ENCODE assay signal across 26 cellular contexts in the genomic region with DNA sequence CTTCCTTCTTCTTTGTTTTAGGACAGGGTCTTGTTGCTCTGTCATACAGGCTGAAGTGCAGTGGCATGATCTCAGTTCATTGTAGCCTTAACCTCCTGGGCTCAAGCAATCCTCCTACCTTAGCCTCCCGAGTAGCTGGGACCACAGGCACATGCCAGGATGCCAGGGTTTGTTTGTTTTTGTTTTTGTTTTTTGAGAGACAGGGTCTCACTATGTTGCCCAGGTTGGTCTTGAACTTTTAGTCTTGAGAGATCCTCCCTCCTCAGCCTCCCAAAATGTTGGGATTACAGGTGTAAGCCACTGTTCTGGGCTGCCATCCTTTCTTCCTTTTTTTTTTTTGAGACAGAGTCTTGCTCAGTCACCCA. TPM values are rescaled to one million over a fixed set of nuclear protein-coding genes. Genes with fewer than 3 reads are reported as not detected.
"Had no signal": no experiment of that assay in that cellular context is flagged by ENCODE, and none has a peak within 500 bp of the region (broad histone marks: within the 10 kb centered on the region; RNA-seq: fewer than 3 reads in every experiment).

No MANE protein-coding gene starts in this region.

- H3K9me3 ChIP-seq: stomach, thyroid gland had no signal

- H3K4me3 ChIP-seq: dorsolateral prefrontal cortex, lung, neural progenitor cell, smooth muscle cell, stomach, thyroid gland had no signal

- H3K27ac Mint-ChIP-seq: immature natural killer cell; memory B cell; natural killer cell treated with Interleukin-12 subunit alpha and Interleukin-12 subunit beta and Interleukin-15 and Interleukin-18, amount 100 ng/mL, for 72 hours; neural progenitor cell had no signal

- H3K9me3 Mint-ChIP-seq: immature natural killer cell; memory B cell; natural killer cell treated with Interleukin-12 subunit alpha and Interleukin-12 subunit beta and Interleukin-15 and Interleukin-18, amount 100 ng/mL, for 72 hours; neural progenitor cell had no signal

- H3K4me1 Mint-ChIP-seq: immature natural killer cell, memory B cell had no signal

- H3K36me3 Mint-ChIP-seq: memory B cell; natural killer cell treated with Interleukin-12 subunit alpha and Interleukin-12 subunit beta and Interleukin-15 and Interleukin-18, amount 100 ng/mL, for 72 hours had no signal

- H3K36me3 ChIP-seq: neural progenitor cell, stomach, thyroid gland had no signal

- H3K27ac ChIP-seq: dorsolateral prefrontal cortex, neural progenitor cell, parathyroid adenoma had no signal

- H3K4me3 Mint-ChIP-seq: immature natural killer cell; memory B cell; natural killer cell treated with Interleukin-12 subunit alpha and Interleukin-12 subunit beta and Interleukin-15 and Interleukin-18, amount 100 ng/mL, for 72 hours; neural progenitor cell had no signal

- H2AFZ ChIP-seq: neural progenitor cell, parathyroid adenoma had no signal

- H3K4me2 ChIP-seq: neural progenitor cell, smooth muscle cell had no signal

- H3K9ac ChIP-seq: neural progenitor cell, parathyroid adenoma had no signal

- H3K4me1 ChIP-seq: neural progenitor cell had no signal

- H3K27me3 Mint-ChIP-seq: progenitor cell of endocrine pancreas had no signal

- ATAC-seq: left colon; left ventricle myocardium superior; natural killer cell treated with Interleukin-12 subunit alpha and Interleukin-12 subunit beta and Interleukin-15 and Interleukin-18, amount 100 ng/mL, for 72 hours; sciatic nerve had no signal

- H3K27me3 ChIP-seq: dorsolateral prefrontal cortex, neural progenitor cell, stomach, thyroid gland had no signal

- DNase-seq: cortex of kidney; dorsolateral prefrontal cortex; effector CD4-positive, alpha-beta T cell; hypothalamus; immature natural killer cell; islet precursor cell; kidney glomerular epithelial cell; left colon; left ventricle myocardium superior; stimulated activated CD4-positive, alpha-beta T cell treated with anti-CD3 and anti-CD28 coated beads, Interleukin-12 subunit alpha, Interleukin-12 subunit beta, amount 100 ng/mL, for 4 hours; stimulated activated CD4-positive, alpha-beta T cell treated with anti-CD3 and anti-CD28 coated beads, Interleukin-1b, Interleukin-23, amount 100 ng/mL, for 48 hours; stimulated activated CD4-positive, alpha-beta T cell treated with anti-CD3 and anti-CD28 coated beads, Interleukin-4, amount 100 ng/mL, for 1 hour; stimulated activated CD8-positive, alpha-beta memory T cell treated with anti-CD3 and anti-CD28 coated beads, Interleukin-4, amount 100 ng/mL, for 48 hours; stimulated activated naive CD4-positive, alpha-beta T cell; stomach; thyroid gland; trophoblast cell had no signal

RNA-seq across cellular contexts. Expression of gene SLC45A1, which starts 56.5 kb away (rescaled TPM):
- total RNA-seq: mononuclear cell had no signal
